ENCODE assay signal across 8 cellular contexts in genomic region chr3:29144807-29145206, GRCh38.
DNase-seq lines count a peak whose midpoint lies in the region; ATAC-seq lines count a peak whose summit lies in the region.

No MANE protein-coding gene starts in this region.

- intact Hi-C loops in right cardiac atrium (cut with DNase I): loop anchor here in 3 of 4 donors (5.0 to 10.0 kb wide), 2 partner anchors 617 to 620 kb away; no protein-coding TSS in a partner anchor

- H3K4me3 ChIP-seq in adipocyte (ENCODE audit: low read length): no peak overlapping the region
- peak overlapping the region; percentile 20 for H3K4me3 ChIP-seq in right cardiac atrium (ENCODE audit: low read length)
- no peak overlapping the region for H3K4me3 ChIP-seq in skeletal muscle cell (ENCODE audit: low read depth, low read length)

- no peak overlapping the region for H3K9ac ChIP-seq in adipocyte (ENCODE audit: low read length)

- DNase-seq in M059J (ENCODE audit: low read depth) (peak; percentile 2), adipocyte (ENCODE audit: low read depth) (peak; percentile 10), right cardiac atrium (peak; percentile 30 to 59 (median 49)), skeletal muscle cell (ENCODE audit: low read depth) (peak; percentile 65), KG1 (lab: John Stamatoyannopoulos, UW) (no peak)
- no peak for DNase-seq in stimulated activated naive CD4-positive, alpha-beta T cell (lab: John Stamatoyannopoulos, UW)

- peak; percentile 70 to 81 for ATAC-seq in right cardiac atrium
- no peak for ATAC-seq in GM18858 (IDR thresholded peaks at IDR 0.05; ENCODE audit: unreplicated experiment)
- no peak for ATAC-seq in HG02885 (IDR thresholded peaks at IDR 0.05; ENCODE audit: poor library complexity, unreplicated experiment)

- no peaks in the 10 kb centered on the region for H3K36me3 ChIP-seq in adipocyte (ENCODE audit: control insufficient read depth, insufficient read depth, low read length, severe bottlenecking)

- no peak overlapping the region for H3K27ac ChIP-seq in right cardiac atrium (ENCODE audit: low read length)

- no peaks in the 10 kb centered on the region for H3K9me3 ChIP-seq in adipocyte (ENCODE audit: control insufficient read depth, low read length)
- H3K9me3 ChIP-seq in right cardiac atrium (ENCODE audit: control insufficient read depth, low read length): no peaks in the 10 kb centered on the region

- H3K4me1 ChIP-seq in adipocyte (ENCODE audit: control insufficient read depth, insufficient read depth, low read length): peaks cover 29% of the 10 kb centered on the region
- H3K4me1 ChIP-seq in right cardiac atrium (ENCODE audit: control insufficient read depth, insufficient read depth, low read length): no peaks in the 10 kb centered on the region

- H3K27me3 ChIP-seq in adipocyte (replicated peaks; ENCODE audit: control insufficient read depth, insufficient read depth, low read length) (no peaks in the 10 kb centered on the region), right cardiac atrium (ENCODE audit: control insufficient read depth, insufficient read depth) (no peaks in the 10 kb centered on the region)

- 15% methylated on average over 4 of the region's 4 CpGs for WGBS in right cardiac atrium

Comparison
In these comparisons a context has a peak if more than half of its experiments do, and no peak if none do; other contexts are left out.
1. DNase-seq: peak in M059J (single experiment), adipocyte (single experiment), right cardiac atrium (3 of 3) and skeletal muscle cell (single experiment); none in KG1 (single experiment) and stimulated activated naive CD4-positive, alpha-beta T cell (0 of 6).
2. ATAC-seq: peak in right cardiac atrium (2 of 2); none in GM18858 (single experiment) and HG02885 (single experiment).